ENCODE assay signal across 8 cellular contexts in genomic region chr10:64115913-64116643, GRCh38.
DNase-seq lines count a peak whose midpoint lies in the region; ATAC-seq and TF ChIP-seq lines count a peak whose summit lies in the region.

No MANE protein-coding gene starts in this region.

- no peaks in the 10 kb centered on the region for H3K4me1 ChIP-seq in thyroid gland

- H3K27me3 ChIP-seq in AG04450 (ENCODE audit: control insufficient read depth, insufficient read depth, low read length) (no peaks in the 10 kb centered on the region), thyroid gland (no peaks in the 10 kb centered on the region)

- intact Hi-C loops in thyroid gland (cut with DNase I) = no loop called here

- H3K36me3 ChIP-seq in thyroid gland = no peaks in the 10 kb centered on the region

- CTCF ChIA-PET in AG04450 (lab: Charles Lee) = interaction anchor here (1.6 kb wide), 1 partner anchor 12 kb away, joined by 4 read pairs; no protein-coding TSS in a partner anchor

- WGBS in thyroid gland, 2 donors = 63 to 71% methylated on average over 4 of the region's 4 CpGs

- DNase-seq in AG04450 (ENCODE audit: low read depth, low spot score) (no peak), SHP77 treated with DMSO at 0.1 percent for 48 hours (lab: John Stamatoyannopoulos, UW) (peak; percentile 9), hippocampal formation (lab: John Stamatoyannopoulos, UW) (peak; percentile 1 to 51), thyroid gland (no peak), NCI-H774 (lab: John Stamatoyannopoulos, UW) (no peak)
- no peak for DNase-seq in activated naive CD4-positive, alpha-beta T cell treated with anti-CD3 and anti-CD28 coated beads, Interleukin-2, amount 50 U/mL, for 16 hours
- DNase-seq in stimulated activated CD4-positive, alpha-beta T cell treated with anti-CD3 and anti-CD28 coated beads, Interleukin-15, amount 100 ng/mL, for 24 hours = no peak

- ATAC-seq in GM18868 (IDR thresholded peaks at IDR 0.05; ENCODE audit: unreplicated experiment) = peak; percentile 56

- no peak for TF ChIP-seq POLR2A in thyroid gland (IDR thresholded peaks at IDR 0.05)

- H3K9me3 ChIP-seq in AG04450 (ENCODE audit: control insufficient read depth, insufficient read depth, low read length) (no peaks in the 10 kb centered on the region), thyroid gland (no peaks in the 10 kb centered on the region)

- POLR2A ChIA-PET in AG04450 (lab: Yijun Ruan, JAX) = no interaction called here

- H3K4me3 ChIP-seq in AG04450 (ENCODE audit: low read depth, low read length) = no peak overlapping the region
- no peak overlapping the region for H3K4me3 ChIP-seq in thyroid gland (replicated peaks in 1 of 3)

- no peak overlapping the region for H3K27ac ChIP-seq in AG04450 (ENCODE audit: low read depth, low read length)
- no peak overlapping the region for H3K27ac ChIP-seq in thyroid gland

- TF ChIP-seq CTCF in AG04450 (IDR thresholded peaks at IDR 0.05; ENCODE audit: low read depth, low read length) (peak; percentile 44; the same call in 1 of the 2 replicates), thyroid gland (IDR thresholded peaks at IDR 0.05) (no peak)

Comparison
In these comparisons a context has a peak if more than half of its experiments do, and no peak if none do; other contexts are left out.
1. DNase-seq: peak in SHP77 treated with DMSO at 0.1 percent for 48 hours (single experiment) and hippocampal formation (2 of 2); none in AG04450 (single experiment), thyroid gland (0 of 2), activated naive CD4-positive, alpha-beta T cell treated with anti-CD3 and anti-CD28 coated beads, Interleukin-2, amount 50 U/mL, for 16 hours (single experiment), NCI-H774 (single experiment) and stimulated activated CD4-positive, alpha-beta T cell treated with anti-CD3 and anti-CD28 coated beads, Interleukin-15, amount 100 ng/mL, for 24 hours (single experiment).